ENCODE assay signal across 15 cellular contexts in genomic region chr1:230382060-230382491, GRCh38. TPM values are rescaled to one million over a fixed set of nuclear protein-coding genes. Genes with fewer than 3 reads are reported as not detected.
A peak's percentile ranks its signal among the peaks of the same experiment; 100 is the strongest.
DNase-seq lines count a peak whose midpoint lies in the region; ATAC-seq and TF ChIP-seq lines count a peak whose summit lies in the region.
"Had no signal": no experiment of that assay in that cellular context is flagged by ENCODE, and none has a peak within 500 bp of the region (broad histone marks: within the 10 kb centered on the region; RNA-seq: fewer than 3 reads in every experiment).

No MANE protein-coding gene starts in this region.

- peaks cover 12% of the 10 kb centered on the region for H3K4me1 Mint-ChIP-seq in endothelial cell (ENCODE audit: unreplicated experiment)
- H3K4me1 Mint-ChIP-seq: central memory CD8-positive, alpha-beta T cell had no signal

- no peak for TF ChIP-seq CTCF in endothelial cell (IDR thresholded peaks at IDR 0.05; ENCODE audit: unreplicated experiment)

- in situ Hi-C loops in Caki2 (cut with HindIII; ENCODE audit: low pct_unique_long_range_greater_than_20kb, low sequenced_read_pairs), result no loop called here

- no peak overlapping the region for H3K4me3 Mint-ChIP-seq in endothelial cell (ENCODE audit: unreplicated experiment)
- H3K4me3 Mint-ChIP-seq: central memory CD8-positive, alpha-beta T cell had no signal

- peaks cover 2% of the 10 kb centered on the region for H3K27me3 Mint-ChIP-seq in endothelial cell (ENCODE audit: unreplicated experiment)

- ATAC-seq in GM21825 (IDR thresholded peaks at IDR 0.05; ENCODE audit: unreplicated experiment) (no peak), GM18873 (IDR thresholded peaks at IDR 0.05; ENCODE audit: low FRiP score, unreplicated experiment) (no peak)

- peak; percentile 88 for DNase-seq in Caki2 (ENCODE audit: low read depth)
- peak; percentile 36 for DNase-seq in HuH-7.5 (ENCODE audit: low spot score)
- DNase-seq in endothelial cell (ENCODE audit: low spot score), result no peak
- peak; percentile 30 for DNase-seq in mucosa of gallbladder (ENCODE audit: low spot score)
- DNase-seq in NCI-H524 treated with DMSO at 0.1 percent for 48 hours (lab: John Stamatoyannopoulos, UW), result no peak
- no peak for DNase-seq in germinal center (ENCODE audit: low spot score)
- DNase-seq: activated CD4-positive, alpha-beta T cell treated with anti-CD3 and anti-CD28 coated beads for 1 hour; activated T-cell treated with anti-CD3 and anti-CD28 coated beads, Interleukin-2, amount 50 U/mL, for 48 hours; left colon; NCI-H187; stimulated activated CD4-positive, alpha-beta T cell treated with anti-CD3 and anti-CD28 coated beads, Interleukin-1b, Interleukin-23, amount 100 ng/mL, for 48 hours had no signal

- no peaks in the 10 kb centered on the region for H3K9me3 Mint-ChIP-seq in endothelial cell (ENCODE audit: unreplicated experiment)

- peaks cover 14% of the 10 kb centered on the region for H3K36me3 Mint-ChIP-seq in endothelial cell (ENCODE audit: low read depth, unreplicated experiment)

- H3K27ac Mint-ChIP-seq in endothelial cell (ENCODE audit: unreplicated experiment), result peak overlapping the region; percentile 17

RNA-seq across cellular contexts. Expression of gene PGBD5, which starts 44.1 kb away (rescaled TPM):
- 6.9 and 7.5 TPM in 2 replicates for total RNA-seq in Caki2 (2014; rRNA removed; shearing (Covaris generic); ENCODE audit: low replicate concordance)
- total RNA-seq in endothelial cell (ENCODE audit: unreplicated experiment), result 2.0 TPM
- total RNA-seq in mucosa of gallbladder, result 3.5 TPM
- total RNA-seq: HT-29 had no signal

Comparison
In these comparisons a context has a peak if more than half of its experiments do, and no peak if none do; other contexts are left out.
1. DNase-seq: peak in Caki2 (single experiment), HuH-7.5 (single experiment) and mucosa of gallbladder (single experiment); none in endothelial cell (single experiment), NCI-H524 treated with DMSO at 0.1 percent for 48 hours (single experiment) and germinal center (single experiment).